ENCODE assay signal across 8 cellular contexts in genomic region chr5:171369898-171370297, GRCh38. TPM values are rescaled to one million over a fixed set of nuclear protein-coding genes. Genes with fewer than 3 reads are reported as not detected.
"Had no signal": no experiment of that assay in that cellular context is flagged by ENCODE, and none has a peak within 500 bp of the region (broad histone marks: within the 10 kb centered on the region; RNA-seq: fewer than 3 reads in every experiment).

No MANE protein-coding gene starts in this region.

- H3K27ac ChIP-seq: GM23248, HL-60 had no signal

- H3K9me3 Mint-ChIP-seq: H9, IgD-negative memory B cell had no signal

- ATAC-seq: HepG2 had no signal

- H3K4me1 Mint-ChIP-seq: H9 had no signal

- DNase-seq: GM23248, GOT3, H9, HCEC 1CT had no signal

- H3K4me3 ChIP-seq: GM23248 had no signal

- H3K9ac ChIP-seq: GM23248 had no signal

- H3K27ac Mint-ChIP-seq: H9, IgD-negative memory B cell had no signal

- H3K4me3 Mint-ChIP-seq: H9, IgD-negative memory B cell had no signal

- FAIRE-seq: H54, HepG2 had no signal

RNA-seq across cellular contexts. Expression of gene FGF18, which starts 49.5 kb away (rescaled TPM):
- total RNA-seq: GM23248, HepG2 had no signal
- polyA plus RNA-seq: HepG2, IgD-negative memory B cell had no signal
